ENCODE assay signal across 9 cellular contexts in genomic region chr10:115355162-115355760, GRCh38.
DNase-seq lines count a peak whose midpoint lies in the region; ATAC-seq and TF ChIP-seq lines count a peak whose summit lies in the region.
"Had no signal": no experiment of that assay in that cellular context is flagged by ENCODE, and none has a peak within 500 bp of the region (broad histone marks: within the 10 kb centered on the region; RNA-seq: fewer than 3 reads in every experiment).

No MANE protein-coding gene starts in this region.

- DNase-seq in ACHN (peak; percentile 84), GM10266 (ENCODE audit: extremely low spot score) (peak; percentile 39), HFF-Myc (ENCODE audit: extremely low read depth, low read depth) (peak; percentile 29), MV-4-11 (lab: John Stamatoyannopoulos, UW) (peak; percentile 35), SKM-1 (lab: John Stamatoyannopoulos, UW; ENCODE audit: unreplicated experiment) (peak; percentile 41), foreskin fibroblast (peak; percentile 36 to 79), gastrocnemius medialis (no peak), T-helper 17 cell (no peak)
- DNase-seq: naive B cell had no signal

- no peaks in the 10 kb centered on the region for H3K36me3 Mint-ChIP-seq in T-helper 17 cell (ENCODE audit: low read depth)
- H3K36me3 Mint-ChIP-seq: naive B cell had no signal

- no peaks in the 10 kb centered on the region for H3K27me3 ChIP-seq in gastrocnemius medialis

- no peak overlapping the region for H3K4me3 ChIP-seq in HFF-Myc (replicated peaks; ENCODE audit: low read depth, low read length)
- H3K4me3 ChIP-seq in foreskin fibroblast (ENCODE audit: low read depth in 1 of 2, low read length in 2 of 2) = no peak overlapping the region
- H3K4me3 ChIP-seq in gastrocnemius medialis = no peak overlapping the region

- no peaks in the 10 kb centered on the region for H3K4me1 Mint-ChIP-seq in T-helper 17 cell
- H3K4me1 Mint-ChIP-seq: naive B cell had no signal

- H3K4me3 Mint-ChIP-seq in T-helper 17 cell = no peak overlapping the region
- H3K4me3 Mint-ChIP-seq: naive B cell had no signal

- no peaks in the 10 kb centered on the region for H3K4me1 ChIP-seq in gastrocnemius medialis

- no peak overlapping the region for H3K27ac Mint-ChIP-seq in T-helper 17 cell
- H3K27ac Mint-ChIP-seq: naive B cell had no signal

- ATAC-seq in gastrocnemius medialis = peak in 1 of 2 donors; percentile 33
- no peak for ATAC-seq in T-helper 17 cell

- H3K36me3 ChIP-seq in gastrocnemius medialis = no peaks in the 10 kb centered on the region

- intact Hi-C loops in gastrocnemius medialis (cut with DNase I; ENCODE audit: low total_unique reads) = no loop called here

- no peaks in the 10 kb centered on the region for H3K27me3 Mint-ChIP-seq in T-helper 17 cell
- H3K27me3 Mint-ChIP-seq: naive B cell had no signal

- TF ChIP-seq CTCF in GM10266 (IDR thresholded peaks at IDR 0.05; ENCODE audit: control insufficient read depth, insufficient read depth, low read depth, missing control alignments) (peak; percentile 66), HFF-Myc (IDR thresholded peaks at IDR 0.05; ENCODE audit: low read depth, low read length, missing control alignments) (peak; percentile 65), foreskin fibroblast (IDR thresholded peaks at IDR 0.05; ENCODE audit: low read depth, low read length) (peak; percentile 77), gastrocnemius medialis (IDR thresholded peaks at IDR 0.05 in 4 of 5, conservative IDR thresholded peaks at IDR 0.05 in 1 of 5) (peak in 3 of 5 experiments; percentile 27 to 36 (median 34))

- no peak for TF ChIP-seq POLR2A in gastrocnemius medialis (IDR thresholded peaks at IDR 0.05)

- H3K27ac ChIP-seq in gastrocnemius medialis = no peak overlapping the region

- in situ Hi-C loops in ACHN (cut with HindIII; ENCODE audit: low pct_ligation_motif_present, low pct_unique_long_range_greater_than_20kb, low sequenced_read_pairs) = no loop called here
- in situ Hi-C loops in gastrocnemius medialis (cut with MboI; ENCODE audit: low sequenced_read_pairs in 4 of 4) = no loop called here

- H3K9me3 ChIP-seq in gastrocnemius medialis (no peaks in the 10 kb centered on the region), T-helper 17 cell (ENCODE audit: control insufficient read depth, low read length, poor library complexity, severe bottlenecking) (no peaks in the 10 kb centered on the region)

Comparison
In these comparisons a context has a peak if more than half of its experiments do, and no peak if none do; other contexts are left out.
1. DNase-seq: peak in ACHN (single experiment), GM10266 (single experiment), HFF-Myc (single experiment), MV-4-11 (single experiment), SKM-1 (single experiment) and foreskin fibroblast (2 of 2); none in gastrocnemius medialis (0 of 2) and T-helper 17 cell (0 of 3).
2. Peak in every context shown above with its lines, with median percentiles within 50 percentile points of each other: CTCF ChIP-seq.